23 cellular contexts compared by ENCODE assay signal in the genomic region with DNA sequence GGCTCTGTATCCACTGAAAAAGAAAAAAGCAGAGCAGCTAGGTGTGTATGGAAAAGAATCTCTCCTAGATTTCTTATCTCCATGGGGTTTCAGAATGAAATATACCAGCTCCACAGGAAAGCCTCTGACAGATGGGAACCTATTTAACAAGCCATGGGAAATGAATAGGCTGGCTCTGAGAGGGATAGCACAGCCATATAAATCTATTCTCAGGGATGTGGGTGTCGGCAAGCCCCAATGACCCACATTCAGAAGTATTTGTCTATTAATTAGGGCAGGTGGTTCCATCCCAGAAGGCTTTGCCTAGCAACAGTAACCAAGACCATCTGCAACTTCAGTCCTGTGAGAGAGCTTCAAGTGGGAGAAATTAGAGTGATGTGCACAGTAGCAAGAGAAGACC.
DNase-seq lines count a peak whose midpoint lies in the region; ATAC-seq lines count a peak whose summit lies in the region.
"Had no signal": no experiment of that assay in that cellular context is flagged by ENCODE, and none has a peak within 500 bp of the region (broad histone marks: within the 10 kb centered on the region; RNA-seq: fewer than 3 reads in every experiment).

No MANE protein-coding gene starts in this region.

- no peak for ATAC-seq in GM19452 (IDR thresholded peaks at IDR 0.05; ENCODE audit: unreplicated experiment)
- ATAC-seq: heart right ventricle had no signal

- peak; percentile 79 for DNase-seq in DMS153 (lab: John Stamatoyannopoulos, UW)
- DNase-seq in NCI-H1105 (lab: John Stamatoyannopoulos, UW): peak; percentile 65
- peak; percentile 54 for DNase-seq in NCI-H345 (lab: John Stamatoyannopoulos, UW)
- DNase-seq in SK-N-DZ (ENCODE audit: low spot score): peak; percentile 88
- no peak for DNase-seq in midbrain (lab: John Stamatoyannopoulos, UW)
- DNase-seq in HK-2 (ENCODE audit: unreplicated experiment): no peak
- DNase-seq: activated CD4-positive, alpha-beta T cell treated with anti-CD3 and anti-CD28 coated beads, Interleukin-2, amount 10 ng/mL, durations not matched to agents 24 days and 14 days; activated effector memory CD4-positive, alpha-beta T cell treated with anti-CD3 and anti-CD28 coated beads, Interleukin-2, amount 50 U/mL, for 16 hours; activated naive CD8-positive, alpha-beta T cell treated with anti-CD3 and anti-CD28 coated beads, Interleukin-2, amount 10 ng/mL, durations not matched to agents 7 days and 5 days; activated T-cell treated with anti-CD3 and anti-CD28 coated beads, Interleukin-2, amount 50 U/mL, for 1 hour; EL; esophagus squamous epithelium; foreskin melanocyte; GM23248; heart right ventricle; Karpas-422; kidney glomerular epithelial cell; ovary; Peyer's patch; SHP77 treated with DMSO at 0.1 percent for 48 hours; stimulated activated CD4-positive, alpha-beta T cell treated with anti-CD3 and anti-CD28 coated beads, Interleukin-2, amount 100 ng/mL, for 24 hours; transverse colon had no signal

Comparison
In these comparisons a context has a peak if more than half of its experiments do, and no peak if none do; other contexts are left out.
1. DNase-seq: peak in DMS153 (single experiment), NCI-H1105 (single experiment), NCI-H345 (single experiment) and SK-N-DZ (single experiment); none in midbrain (single experiment) and HK-2 (single experiment).